ENCODE assay signal across 8 cellular contexts in genomic region chr3:133928136-133928893, GRCh38. TPM values are rescaled to one million over a fixed set of nuclear protein-coding genes. Genes with fewer than 3 reads are reported as not detected.
DNase-seq lines count a peak whose midpoint lies in the region; ATAC-seq and TF ChIP-seq lines count a peak whose summit lies in the region.

No MANE protein-coding gene starts in this region.

- H3K27me3 Mint-ChIP-seq in endothelial cell (ENCODE audit: unreplicated experiment) (peaks cover 12% of the 10 kb centered on the region), osteocyte (ENCODE audit: unreplicated experiment) (no peaks in the 10 kb centered on the region)

- H3K4me1 Mint-ChIP-seq in endothelial cell (ENCODE audit: unreplicated experiment) (peaks cover 4% of the 10 kb centered on the region), osteocyte (ENCODE audit: unreplicated experiment) (peaks cover 20% of the 10 kb centered on the region)

- peaks cover 11% of the 10 kb centered on the region for H3K4me1 ChIP-seq in NT2/D1 (ENCODE audit: insufficient read depth, insufficient read length)

- H3K9me3 Mint-ChIP-seq in endothelial cell (ENCODE audit: unreplicated experiment): no peaks in the 10 kb centered on the region
- no peaks in the 10 kb centered on the region for H3K9me3 Mint-ChIP-seq in osteocyte (ENCODE audit: unreplicated experiment)

- H3K36me3 Mint-ChIP-seq in endothelial cell (ENCODE audit: low read depth, unreplicated experiment): no peaks in the 10 kb centered on the region
- H3K36me3 Mint-ChIP-seq in osteocyte (ENCODE audit: unreplicated experiment): no peaks in the 10 kb centered on the region

- peak overlapping the region; percentile 45 for H3K9ac ChIP-seq in NT2/D1 (ENCODE audit: insufficient read length, low read depth)

- peak; percentile 17 for ATAC-seq in GM18498 (IDR thresholded peaks at IDR 0.05; ENCODE audit: unreplicated experiment)
- ATAC-seq in GM21381 (IDR thresholded peaks at IDR 0.05; ENCODE audit: unreplicated experiment): no peak

- H3K9me3 ChIP-seq in NT2/D1 (ENCODE audit: insufficient read depth, low read length): no peaks in the 10 kb centered on the region

- H3K4me3 Mint-ChIP-seq in endothelial cell (ENCODE audit: unreplicated experiment) (peak overlapping the region; percentile 65), osteocyte (ENCODE audit: unreplicated experiment) (peak overlapping the region; percentile 68)

- no peaks in the 10 kb centered on the region for H3K36me3 ChIP-seq in NT2/D1 (ENCODE audit: insufficient read depth, insufficient read length, low read length)

- DNase-seq in NT2/D1 (ENCODE audit: low read depth, low spot score) (no peak), endothelial cell (ENCODE audit: low spot score) (no peak), osteocyte (ENCODE audit: extremely low spot score, unreplicated experiment) (peak; percentile 64), HK-2 (ENCODE audit: unreplicated experiment) (no peak), activated gamma-delta T cell (lab: John Stamatoyannopoulos, UW) (no peak), NCI-H1417 (lab: John Stamatoyannopoulos, UW) (no peak)

- peaks cover 21% of the 10 kb centered on the region for H3K27me3 ChIP-seq in NT2/D1 (ENCODE audit: insufficient read depth, insufficient read length)

- H3K27ac Mint-ChIP-seq in endothelial cell (ENCODE audit: unreplicated experiment) (no peak overlapping the region), osteocyte (ENCODE audit: unreplicated experiment) (no peak overlapping the region)

- TF ChIP-seq CTCF in endothelial cell (IDR thresholded peaks at IDR 0.05; ENCODE audit: unreplicated experiment) (no peak), osteocyte (IDR thresholded peaks at IDR 0.05) (no peak)

- H3K4me3 ChIP-seq in NT2/D1 (ENCODE audit: insufficient read length, low read depth): no peak overlapping the region

RNA-seq across cellular contexts. Expression of gene RAB6B, which starts 32.6 kb away (rescaled TPM):
- total RNA-seq in endothelial cell (ENCODE audit: unreplicated experiment) (3.9 TPM), osteocyte (7.8 and 11.3 TPM in 2 replicates)
